9 cellular contexts compared by ENCODE assay signal in the genomic region with DNA sequence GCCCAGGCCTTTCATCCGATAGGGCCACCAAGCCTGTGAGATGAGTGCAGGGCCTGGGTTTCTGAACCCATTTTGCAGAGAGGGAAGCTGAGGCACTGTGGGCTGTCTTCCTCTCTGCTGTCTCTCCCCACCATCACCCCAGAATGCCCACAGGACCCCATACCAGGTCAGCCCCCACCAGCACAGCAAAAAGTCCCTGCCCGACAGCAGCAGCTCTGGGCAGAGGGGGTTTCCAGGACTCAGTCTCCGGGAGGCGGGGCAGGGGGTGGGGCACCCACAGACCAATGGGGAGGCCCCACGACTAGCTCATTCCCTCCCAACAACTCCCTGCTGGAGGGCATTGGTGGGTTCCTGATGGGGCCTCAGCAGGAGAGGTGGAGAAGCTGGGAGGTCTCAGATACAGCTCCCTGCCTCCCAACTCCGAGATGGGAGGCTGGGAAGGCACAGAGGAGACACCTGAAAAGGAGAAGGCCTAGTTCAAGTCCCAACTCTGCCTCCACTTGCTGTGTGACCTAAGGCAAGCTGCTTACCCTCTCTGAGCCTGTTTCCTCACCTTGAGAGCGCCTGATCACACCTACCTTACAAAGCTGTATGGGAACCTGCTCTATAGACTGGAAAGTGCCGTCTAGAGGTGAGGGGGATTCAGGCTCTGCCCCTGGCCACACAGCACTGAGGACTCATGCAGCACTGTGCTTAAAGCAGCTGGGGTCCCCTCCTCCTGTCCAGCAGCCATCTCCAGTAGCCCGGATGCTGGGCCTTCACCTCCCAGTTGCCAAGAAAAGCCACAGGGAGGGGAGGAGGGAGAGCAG. TPM values are rescaled to one million over a fixed set of nuclear protein-coding genes. Genes with fewer than 3 reads are reported as not detected.
A peak's percentile ranks its signal among the peaks of the same experiment; 100 is the strongest.
DNase-seq lines count a peak whose midpoint lies in the region; ATAC-seq and TF ChIP-seq lines count a peak whose summit lies in the region.
"Had no signal": no experiment of that assay in that cellular context is flagged by ENCODE, and none has a peak within 500 bp of the region (broad histone marks: within the 10 kb centered on the region; RNA-seq: fewer than 3 reads in every experiment).

No MANE protein-coding gene starts in this region.

- WGBS in transverse colon (ENCODE audit: low coverage in 1 of 2), 2 donors: 66% methylated on average over 9 of the region's 9 CpGs; no CpG with 5 or more reads in 1 of the 2 donors

- TF ChIP-seq POLR2A in transverse colon (IDR thresholded peaks at IDR 0.05): no peak

- no peak for TF ChIP-seq CTCF in WTC11 (IDR thresholded peaks at IDR 0.05)
- TF ChIP-seq CTCF in transverse colon (IDR thresholded peaks at IDR 0.05): no peak

- no peaks in the 10 kb centered on the region for H3K9me3 ChIP-seq in transverse colon

- H3K27me3 Mint-ChIP-seq in WTC11 (ENCODE audit: low read depth): peaks cover 21% of the 10 kb centered on the region
- peaks cover 4 to 6% of the 10 kb centered on the region in 2 donors for H3K27me3 Mint-ChIP-seq in natural killer cell treated with Interleukin-12 subunit alpha and Interleukin-12 subunit beta and Interleukin-15 and Interleukin-18, amount 100 ng/mL, for 72 hours

- H3K27ac ChIP-seq in transverse colon: peak overlapping the region; percentile 91 to 98 (median 96)

- H3K27me3 ChIP-seq in transverse colon: peaks cover 10% of the 10 kb centered on the region

- peaks cover 39% of the 10 kb centered on the region for H3K4me1 Mint-ChIP-seq in WTC11
- peaks cover 22 to 36% of the 10 kb centered on the region in 2 donors for H3K4me1 Mint-ChIP-seq in natural killer cell treated with Interleukin-12 subunit alpha and Interleukin-12 subunit beta and Interleukin-15 and Interleukin-18, amount 100 ng/mL, for 72 hours (ENCODE audit: low read depth in 2 of 2)

- POLR2A ChIA-PET in WTC11 (lab: Charles Lee): interaction anchor here (1.5 to 1.7 kb wide), 2 partner anchors 21 to 171 kb away, joined by 4 to 5 read pairs; no protein-coding TSS in a partner anchor

- ATAC-seq in WTC11: peak; percentile 17
- peak in 1 of 2 donors; percentile 11 for ATAC-seq in natural killer cell treated with Interleukin-12 subunit alpha and Interleukin-12 subunit beta and Interleukin-15 and Interleukin-18, amount 100 ng/mL, for 72 hours
- no peak for ATAC-seq in left lobe of liver
- ATAC-seq in HG03196 (IDR thresholded peaks at IDR 0.05; ENCODE audit: unreplicated experiment): no peak

- in situ Hi-C loops in transverse colon (cut with MboI; ENCODE audit: low pct_ligation_motif_present in 1 of 4, low pct_unique_long_range_greater_than_20kb in 1 of 4, low sequenced_read_pairs in 3 of 4): no loop called here

- peaks cover 30 to 78% (median 67%) of the 10 kb centered on the region in 4 donors for H3K4me1 ChIP-seq in transverse colon

- CTCF ChIA-PET in WTC11 (lab: Charles Lee): interaction anchor here (0.5 to 3.0 kb wide), 24 partner anchors 12 to 383 kb away, joined by 3 to 54 read pairs (median 3); partner anchors contain the start of gene CBX6

- intact Hi-C loops in transverse colon (cut with DNase I; ENCODE audit: low total_unique reads): no loop called here

- H3K36me3 Mint-ChIP-seq in WTC11: no peaks in the 10 kb centered on the region
- H3K36me3 Mint-ChIP-seq in natural killer cell treated with Interleukin-12 subunit alpha and Interleukin-12 subunit beta and Interleukin-15 and Interleukin-18, amount 100 ng/mL, for 72 hours: no peaks in the 10 kb centered on the region

- peak; percentile 35 for DNase-seq in D341Med (ENCODE audit: low spot score)
- peak; percentile 69 for DNase-seq in WTC11 (ENCODE audit: low spot score)
- peak; percentile 51 for DNase-seq in cerebellar cortex (ENCODE audit: low spot score)
- peak; percentile 74 for DNase-seq in natural killer cell treated with Interleukin-12 subunit alpha and Interleukin-12 subunit beta and Interleukin-15 and Interleukin-18, amount 100 ng/mL, for 72 hours (ENCODE audit: low spot score)
- peak; percentile 72 for DNase-seq in transverse colon
- DNase-seq in left lobe of liver (ENCODE audit: low spot score): no peak
- DNase-seq in UCSD-AML1 (lab: John Stamatoyannopoulos, UW; ENCODE audit: unreplicated experiment): no peak

- TF ChIP-seq EP300 in transverse colon (IDR thresholded peaks at IDR 0.05; ENCODE audit: low read depth): no peak

- H3K4me3 Mint-ChIP-seq in WTC11: no peak overlapping the region
- H3K4me3 Mint-ChIP-seq in natural killer cell treated with Interleukin-12 subunit alpha and Interleukin-12 subunit beta and Interleukin-15 and Interleukin-18, amount 100 ng/mL, for 72 hours: peak overlapping the region; percentile 15

- no peak overlapping the region for H3K27ac Mint-ChIP-seq in WTC11
- peak overlapping the region; percentile 70 to 75 for H3K27ac Mint-ChIP-seq in natural killer cell treated with Interleukin-12 subunit alpha and Interleukin-12 subunit beta and Interleukin-15 and Interleukin-18, amount 100 ng/mL, for 72 hours

- H3K36me3 ChIP-seq in transverse colon: no peaks in the 10 kb centered on the region

- no peaks in the 10 kb centered on the region for H3K9me3 Mint-ChIP-seq in WTC11
- no peaks in the 10 kb centered on the region for H3K9me3 Mint-ChIP-seq in natural killer cell treated with Interleukin-12 subunit alpha and Interleukin-12 subunit beta and Interleukin-15 and Interleukin-18, amount 100 ng/mL, for 72 hours

- H3K4me3 ChIP-seq in transverse colon: no peak overlapping the region

TF ChIP-seq in WTC11, 78 proteins besides CTCF, POLR2A, EP300 and RAD21:
- no peak for TF ChIP-seq AR (CRISPR knock-in tag; IDR thresholded peaks at IDR 0.05)
- no peak for TF ChIP-seq MXD4 (CRISPR knock-in tag; IDR thresholded peaks at IDR 0.05; ENCODE audit: borderline replicate concordance)
- TF ChIP-seq ETV6 (CRISPR knock-in tag; IDR thresholded peaks at IDR 0.05): no peak
- 0 out of 2 replicates have a peak, but pooled peaks have one; percentile 16 for TF ChIP-seq ZNF423 (CRISPR knock-in tag; IDR thresholded peaks at IDR 0.05)
- peak; percentile 78; the same call in 1 of the 2 replicates for TF ChIP-seq GTF2I (CRISPR knock-in tag; conservative IDR thresholded peaks at IDR 0.05)

RNA-seq across cellular contexts. Expression of gene CBX7, which starts 3.5 kb away (rescaled TPM):
- 10.6 to 11.1 TPM (median 10.6 TPM) in 3 replicates for total RNA-seq in WTC11 (2021)
- 10 to 100 TPM in 1 of 2 donors, 1 to 10 TPM in 1; 4.9 to 11.1 TPM for total RNA-seq in natural killer cell treated with Interleukin-12 subunit alpha and Interleukin-12 subunit beta and Interleukin-15 and Interleukin-18, amount 100 ng/mL, for 72 hours
- 100 to 1,000 TPM in 1 of 4 donors, 10 to 100 TPM in 3; 15.3 to 129 (median 58.4) TPM for total RNA-seq in transverse colon
- 15.7 TPM for total RNA-seq in left lobe of liver

RNA-seq across cellular contexts. Expression of gene APOBEC3H, which starts 51.9 kb away (rescaled TPM):
- 0.42 to 0.80 TPM (median 0.66 TPM) in 3 replicates for total RNA-seq in WTC11 (2021)
- 1 to 10 TPM; 6.2 to 6.9 TPM for total RNA-seq in natural killer cell treated with Interleukin-12 subunit alpha and Interleukin-12 subunit beta and Interleukin-15 and Interleukin-18, amount 100 ng/mL, for 72 hours
- 1 to 10 TPM in 1 of 4 donors, under 1 TPM in 1, not detected in 2; 0.41 to 2.1 TPM for total RNA-seq in transverse colon
- total RNA-seq in left lobe of liver: not detected
- total RNA-seq: subcutaneous adipose tissue had no signal

Comparison
In these comparisons a context has a peak if more than half of its experiments do, and no peak if none do; other contexts are left out.
1. DNase-seq: peak in D341Med (single experiment), WTC11 (single experiment), cerebellar cortex (single experiment), natural killer cell treated with Interleukin-12 subunit alpha and Interleukin-12 subunit beta and Interleukin-15 and Interleukin-18, amount 100 ng/mL, for 72 hours (single experiment) and transverse colon (single experiment); none in left lobe of liver (single experiment) and UCSD-AML1 (single experiment).